1 cellular context compared by ENCODE assay signal in genomic region chr7:1511829-1512422, GRCh38.
TF ChIP-seq lines count a peak whose summit lies in the region.

No MANE protein-coding gene starts in this region.

TF ChIP-seq in IMR-90, 13 proteins besides CTCF, POLR2A, EP300 and RAD21:
- TF ChIP-seq USF2 (IDR thresholded peaks at IDR 0.05; ENCODE audit: low read depth, low read length) (no peak), ELK1 (IDR thresholded peaks at IDR 0.05; ENCODE audit: borderline replicate concordance, low read depth, low read length) (no peak), RFX5 (IDR thresholded peaks at IDR 0.05; ENCODE audit: low read depth, low read length) (no peak), NFE2L2 (IDR thresholded peaks at IDR 0.05; ENCODE audit: low read depth, low read length) (no peak), BHLHE40 (IDR thresholded peaks at IDR 0.05; ENCODE audit: low read depth, low read length) (no peak), MAFK (IDR thresholded peaks at IDR 0.05; ENCODE audit: low read depth, low read length) (no peak), CEBPB (IDR thresholded peaks at IDR 0.05; ENCODE audit: low read depth, low read length) (no peak), MAZ (IDR thresholded peaks at IDR 0.05; ENCODE audit: borderline replicate concordance, low read depth, low read length) (no peak), SMC3 (IDR thresholded peaks at IDR 0.05; ENCODE audit: low read depth, low read length) (no peak)
